In genomic region chr16:88533945-88534641, GRCh38 we compare ENCODE assay signal across 8 cellular contexts. TPM values are rescaled to one million over a fixed set of nuclear protein-coding genes. Genes with fewer than 3 reads are reported as not detected.
DNase-seq lines count a peak whose midpoint lies in the region; ATAC-seq, FAIRE-seq and TF ChIP-seq lines count a peak whose summit lies in the region.

No MANE protein-coding gene starts in this region.

- ATAC-seq in HG03066 (IDR thresholded peaks at IDR 0.05; ENCODE audit: low read depth, unreplicated experiment) (peak; percentile 73), heart right ventricle (peak in 6 of 8 donors; percentile 41 to 80 (median 50))

- peak; percentile 68 for FAIRE-seq in urothelium cell line (lab: Jason Lieb, UNC)

- H3K4me1 ChIP-seq in adrenal gland (replicated peaks in 1 of 2) (peaks cover 6 to 21% of the 10 kb centered on the region in 2 donors), heart right ventricle (peaks cover 5 to 24% (median 10%) of the 10 kb centered on the region in 9 donors), rectal smooth muscle tissue (ENCODE audit: control insufficient read depth, insufficient read depth, low read length) (peaks cover 7% of the 10 kb centered on the region)

- no peak overlapping the region for H3K27ac ChIP-seq in SK-N-MC
- peak overlapping the region in 2 of 5 donors; percentile 66 to 96 for H3K27ac ChIP-seq in adrenal gland
- peak overlapping the region; percentile 74 to 94 (median 88) for H3K27ac ChIP-seq in heart right ventricle
- peak overlapping the region; percentile 83 for H3K27ac ChIP-seq in rectal smooth muscle tissue (ENCODE audit: low read depth, low read length)

- H3K36me3 ChIP-seq in SK-N-MC (ENCODE audit: insufficient read depth, low read length) (no peaks in the 10 kb centered on the region), adrenal gland (replicated peaks in 1 of 2) (no peaks in the 10 kb centered on the region), heart right ventricle (no peaks in the 10 kb centered on the region), rectal smooth muscle tissue (ENCODE audit: control insufficient read depth, insufficient read depth, low read length) (no peaks in the 10 kb centered on the region)

- DNase-seq in SK-N-MC (ENCODE audit: low read depth, low spot score), result no peak
- peak in 6 of 7 donors; percentile 62 to 83 (median 68) for DNase-seq in adrenal gland
- DNase-seq in heart right ventricle, result peak; percentile 68 to 84
- DNase-seq in urothelium cell line (ENCODE audit: low spot score), result peak; percentile 97
- DNase-seq in NCI-H2227 treated with DMSO at 0.1 percent for 48 hours (lab: John Stamatoyannopoulos, UW), result no peak

- no peaks in the 10 kb centered on the region for H3K27me3 ChIP-seq in adrenal gland
- H3K27me3 ChIP-seq in heart right ventricle, result peaks cover 0 to 11% (median 9%) of the 10 kb centered on the region in 7 donors
- H3K27me3 ChIP-seq in rectal smooth muscle tissue (ENCODE audit: control insufficient read depth, insufficient read depth, low read length), result peaks cover under 1% of the 10 kb centered on the region

- peak; percentile 86 for TF ChIP-seq POLR2A in GM18526 (IDR thresholded peaks at IDR 0.05; ENCODE audit: extremely low read depth, insufficient read length)
- peak; percentile 26 to 31 for TF ChIP-seq POLR2A in adrenal gland (IDR thresholded peaks at IDR 0.05)

- peak overlapping the region; percentile 69 for H3K9ac ChIP-seq in SK-N-MC (ENCODE audit: insufficient read length)
- H3K9ac ChIP-seq in rectal smooth muscle tissue (ENCODE audit: low read length), result peak overlapping the region; percentile 80

- WGBS in adrenal gland, 4 donors, result 4 to 10% methylated on average over 70 to 113 of the region's 113 CpGs; no CpG with 5 or more reads in 2 of the 4 donors
- 0 to 3% methylated on average over 57 to 111 of the region's 113 CpGs for WGBS in heart right ventricle, 2 donors

- no peaks in the 10 kb centered on the region for H3K9me3 ChIP-seq in SK-N-MC (ENCODE audit: low read depth, low read length)
- H3K9me3 ChIP-seq in adrenal gland (replicated peaks in 1 of 3), result no peaks in the 10 kb centered on the region
- H3K9me3 ChIP-seq in heart right ventricle, result no peaks in the 10 kb centered on the region

- intact Hi-C loops in adrenal gland (cut with DNase I) (no loop called here), heart right ventricle (cut with DNase I) (loop anchor here in 1 of 10 donors (5.0 kb wide), 1 partner anchor 33 kb away; no protein-coding TSS in a partner anchor)

- H3K4me3 ChIP-seq in SK-N-MC (peak overlapping the region; percentile 74), adrenal gland (peak overlapping the region in 1 of 4 donors; percentile 94), heart right ventricle (peak overlapping the region in 9 of 10 donors; percentile 54 to 74 (median 66)), rectal smooth muscle tissue (ENCODE audit: low read length) (peak overlapping the region; percentile 78)

- TF ChIP-seq CTCF in adrenal gland (IDR thresholded peaks at IDR 0.05) (no peak), heart right ventricle (IDR thresholded peaks at IDR 0.05) (no peak)

RNA-seq across cellular contexts. Expression of gene ZC3H18, which starts 36.1 kb away (rescaled TPM):
- total RNA-seq in adrenal gland (10 to 100 TPM; 11.8 to 40.2 (median 21.8) TPM), heart right ventricle (10 to 100 TPM; 18.3 to 28.7 (median 22.0) TPM)
- polyA plus RNA-seq in adrenal gland (10 to 100 TPM; 17.4 to 49.1 (median 34.0) TPM), heart right ventricle (10 to 100 TPM; 18.4 to 22.7 TPM)

Comparison
In these comparisons a context has a peak if more than half of its experiments do, and no peak if none do; other contexts are left out.
1. DNase-seq: peak in adrenal gland (6 of 7), heart right ventricle (2 of 2) and urothelium cell line (single experiment); none in SK-N-MC (single experiment) and NCI-H2227 treated with DMSO at 0.1 percent for 48 hours (single experiment).